12 cellular contexts compared by ENCODE assay signal in the genomic region with DNA sequence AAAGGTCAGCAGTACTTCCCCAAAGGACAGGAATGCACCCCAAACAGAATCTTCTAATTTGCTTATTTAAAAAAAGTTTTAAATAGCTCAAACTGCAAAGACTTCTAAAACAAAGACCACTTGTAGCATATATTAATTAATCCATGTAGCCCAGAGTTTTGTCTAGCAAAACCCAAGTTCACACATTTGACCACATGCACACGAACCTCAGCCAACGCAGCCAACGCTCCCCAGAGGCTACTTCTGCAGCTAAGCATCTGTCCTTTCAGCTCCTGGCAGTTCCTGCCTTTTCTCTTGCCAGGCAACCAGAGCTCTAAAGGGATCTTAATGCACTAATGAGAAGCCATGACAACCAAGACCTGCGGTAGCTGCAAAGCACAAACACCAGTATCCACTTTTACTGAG.
A peak's percentile ranks its signal among the peaks of the same experiment; 100 is the strongest.
DNase-seq lines count a peak whose midpoint lies in the region; ATAC-seq and TF ChIP-seq lines count a peak whose summit lies in the region.
"Had no signal": no experiment of that assay in that cellular context is flagged by ENCODE, and none has a peak within 500 bp of the region (broad histone marks: within the 10 kb centered on the region; RNA-seq: fewer than 3 reads in every experiment).

No MANE protein-coding gene starts in this region.

- peaks cover 24% of the 10 kb centered on the region; the same call in 1 of the 2 replicates for H3K79me2 ChIP-seq in OCI-LY7 (ENCODE audit: insufficient read depth, low read depth, low read length)

- no TSS peak for BruUV-seq in OCI-LY7 (replicated peaks; lab: Mats Ljungman, UMichigan)

- no peak for TF ChIP-seq POLR2A in ovary (IDR thresholded peaks at IDR 0.05)

- H3K9me3 ChIP-seq in OCI-LY7 (ENCODE audit: low read length), result no peaks in the 10 kb centered on the region
- no peaks in the 10 kb centered on the region for H3K9me3 ChIP-seq in ovary
- H3K9me3 ChIP-seq: uterus had no signal

- no peaks in the 10 kb centered on the region for H3K9me2 ChIP-seq in OCI-LY7 (ENCODE audit: insufficient read depth, low read length)

- CTCF ChIA-PET in OCI-LY7 (lab: Charles Lee; ENCODE audit: unreplicated experiment), result interaction anchor here (1.7 kb wide), 1 partner anchor 121 kb away, joined by 5 read pairs; no protein-coding TSS in a partner anchor

- H3K27ac ChIP-seq in OCI-LY7 (ENCODE audit: low read depth, low read length, poor library complexity, severe bottlenecking), result no peak overlapping the region
- no peak overlapping the region for H3K27ac ChIP-seq in ovary
- H3K27ac ChIP-seq: uterus had no signal

- DNase-seq in AG08395 (ENCODE audit: low spot score) (peak; percentile 27), H7 (peak; percentile 14), OCI-LY7 (ENCODE audit: low spot score) (no peak), left ventricle myocardium superior (peak; percentile 63), ovary (no peak)
- no peak for DNase-seq in stimulated activated CD4-positive, alpha-beta T cell treated with anti-CD3 and anti-CD28 coated beads, Interleukin-4, amount 100 ng/mL, for 1 hour
- DNase-seq: effector memory CD4-positive, alpha-beta T cell; NCI-H1105 treated with DMSO at 0.1 percent for 48 hours; RPMI8226; uterus had no signal

- no peak overlapping the region for H3K4me3 ChIP-seq in H7 (ENCODE audit: insufficient read depth, low read depth, low read length)
- H3K4me3 ChIP-seq in OCI-LY7 (ENCODE audit: low read depth, low read length, poor library complexity, severe bottlenecking), result no peak overlapping the region
- H3K4me3 ChIP-seq in ovary, result no peak overlapping the region
- H3K4me3 ChIP-seq: uterus had no signal

- TF ChIP-seq CTCF in OCI-LY7 (conservative IDR thresholded peaks at IDR 0.05; ENCODE audit: low read length), result no peak
- no peak for TF ChIP-seq CTCF in ovary (IDR thresholded peaks at IDR 0.05)

- peaks cover 29% of the 10 kb centered on the region for H3K4me1 ChIP-seq in OCI-LY7 (ENCODE audit: insufficient read depth, low read length, poor library complexity, severe bottlenecking)
- peaks cover 1% of the 10 kb centered on the region for H3K4me1 ChIP-seq in ovary (ENCODE audit: insufficient read depth)
- H3K4me1 ChIP-seq: uterus had no signal

- H2AFZ ChIP-seq in OCI-LY7 (ENCODE audit: low read length), result no peak overlapping the region

- POLR2A ChIA-PET in OCI-LY7 (lab: Charles Lee), result interaction anchor here (0.8 to 1.3 kb wide), 4 partner anchors 11 to 169 kb away, joined by 3 to 4 read pairs (median 4); no protein-coding TSS in a partner anchor

- intact Hi-C loops in OCI-LY7 (cut with micrococcal nuclease; ENCODE audit: unreplicated experiment), result loop anchor here (5.0 to 10.0 kb wide), 2 partner anchors 261 to 373 kb away; no protein-coding TSS in a partner anchor
- intact Hi-C loops in left ventricle myocardium superior (cut with micrococcal nuclease), result loop anchor here (5.0 kb wide), 1 partner anchor 166 kb away; no protein-coding TSS in a partner anchor
- intact Hi-C loops in ovary (cut with DNase I), result loop anchor here in 3 of 4 donors (5.0 to 10.0 kb wide), 2 partner anchors 163 to 166 kb away; no protein-coding TSS in a partner anchor

- H4K20me1 ChIP-seq in OCI-LY7 (ENCODE audit: insufficient read depth, low read length), result no peaks in the 10 kb centered on the region

- TF ChIP-seq EP300 in ovary (IDR thresholded peaks at IDR 0.05), result no peak

- ATAC-seq in left ventricle myocardium superior (peak; percentile 82), GM19324 (IDR thresholded peaks at IDR 0.05; ENCODE audit: low FRiP score, unreplicated experiment) (no peak), HG03159 (IDR thresholded peaks at IDR 0.05; ENCODE audit: unreplicated experiment) (no peak)

- no peaks in the 10 kb centered on the region for H3K36me3 ChIP-seq in H7 (replicated peaks; ENCODE audit: control insufficient read depth, insufficient read depth, low read length)
- peaks cover 11% of the 10 kb centered on the region; the same call in 1 of the 2 replicates for H3K36me3 ChIP-seq in OCI-LY7 (ENCODE audit: insufficient read depth, low read length)
- H3K36me3 ChIP-seq in ovary, result no peaks in the 10 kb centered on the region
- H3K36me3 ChIP-seq: uterus had no signal

- 0 out of 2 replicates have a peak overlapping the region, but pooled peaks have one; percentile 23 for H3K4me2 ChIP-seq in OCI-LY7 (ENCODE audit: low read length)

- H3K27me3 ChIP-seq in H7 (ENCODE audit: control insufficient read depth, insufficient read depth, low read length) (no peaks in the 10 kb centered on the region), ovary (no peaks in the 10 kb centered on the region)
- H3K27me3 ChIP-seq: uterus had no signal

- WGBS in ovary, 3 donors, result 39 to 44% (median 42%) methylated on average over 4 of the region's 4 CpGs

Comparison
In these comparisons a context has a peak if more than half of its experiments do, and no peak if none do; other contexts are left out.
1. DNase-seq: peak in AG08395 (single experiment), H7 (single experiment) and left ventricle myocardium superior (single experiment); none in OCI-LY7 (single experiment), ovary (0 of 5) and stimulated activated CD4-positive, alpha-beta T cell treated with anti-CD3 and anti-CD28 coated beads, Interleukin-4, amount 100 ng/mL, for 1 hour (single experiment).